ENCODE assay signal across 19 cellular contexts in genomic region chr9:126683698-126684044, GRCh38.
DNase-seq lines count a peak whose midpoint lies in the region; ATAC-seq, FAIRE-seq and TF ChIP-seq lines count a peak whose summit lies in the region.
"Had no signal": no experiment of that assay in that cellular context is flagged by ENCODE, and none has a peak within 500 bp of the region (broad histone marks: within the 10 kb centered on the region; RNA-seq: fewer than 3 reads in every experiment).

No MANE protein-coding gene starts in this region.

- dilution Hi-C loops in keratinocyte (cut with MboI; ENCODE audit: extremely low pct_ligation_motif_present, low sequenced_read_pairs): no loop called here

- H3K27ac ChIP-seq in astrocyte (ENCODE audit: low read depth, low read length): no peak overlapping the region
- no peak overlapping the region for H3K27ac ChIP-seq in keratinocyte (ENCODE audit: control insufficient read depth, insufficient read depth, low read length)
- no peak overlapping the region for H3K27ac ChIP-seq in smooth muscle cell (ENCODE audit: low read depth)

- no peaks in the 10 kb centered on the region for H3K9me3 Mint-ChIP-seq in activated naive CD8-positive, alpha-beta T cell (ENCODE audit: low read depth)
- no peaks in the 10 kb centered on the region for H3K9me3 Mint-ChIP-seq in activated naive CD8-positive, alpha-beta T cell treated with anti-CD3 and anti-CD28 coated beads, Interleukin-2, amount 50 U/mL, for 24 hours
- H3K9me3 Mint-ChIP-seq in astrocyte (ENCODE audit: unreplicated experiment): peaks cover 3% of the 10 kb centered on the region
- H3K9me3 Mint-ChIP-seq in activated CD4-positive, alpha-beta memory T cell treated with anti-CD3 and anti-CD28 coated beads for 36 hours: no peaks in the 10 kb centered on the region
- H3K9me3 Mint-ChIP-seq in T-helper 2 cell treated with Interferon-gamma antibody and Interleukin-4, amounts not matched to agents 5 μg/mL and 100 μg/mL, for 36 hours: no peaks in the 10 kb centered on the region

- peak overlapping the region; percentile 62 for H3K4me3 Mint-ChIP-seq in activated naive CD8-positive, alpha-beta T cell
- H3K4me3 Mint-ChIP-seq in activated naive CD8-positive, alpha-beta T cell treated with anti-CD3 and anti-CD28 coated beads, Interleukin-2, amount 50 U/mL, for 24 hours: no peak overlapping the region
- peak overlapping the region; percentile 12 for H3K4me3 Mint-ChIP-seq in astrocyte (ENCODE audit: unreplicated experiment)
- H3K4me3 Mint-ChIP-seq in activated CD4-positive, alpha-beta memory T cell treated with anti-CD3 and anti-CD28 coated beads for 36 hours: no peak overlapping the region
- H3K4me3 Mint-ChIP-seq in T-helper 2 cell treated with Interferon-gamma antibody and Interleukin-4, amounts not matched to agents 5 μg/mL and 100 μg/mL, for 36 hours: no peak overlapping the region

- H3K9ac ChIP-seq in astrocyte (ENCODE audit: low read length) (no peak overlapping the region), keratinocyte (ENCODE audit: control insufficient read depth, extremely low read depth, insufficient read depth, low read length) (no peak overlapping the region), smooth muscle cell (ENCODE audit: low read depth) (no peak overlapping the region)

- peaks cover 7% of the 10 kb centered on the region for H3K4me1 Mint-ChIP-seq in activated naive CD8-positive, alpha-beta T cell (ENCODE audit: low read depth)
- H3K4me1 Mint-ChIP-seq in activated naive CD8-positive, alpha-beta T cell treated with anti-CD3 and anti-CD28 coated beads, Interleukin-2, amount 50 U/mL, for 24 hours: peaks cover 15% of the 10 kb centered on the region
- H3K4me1 Mint-ChIP-seq in astrocyte (ENCODE audit: low read depth, unreplicated experiment): peaks cover 18% of the 10 kb centered on the region
- no peaks in the 10 kb centered on the region for H3K4me1 Mint-ChIP-seq in activated CD4-positive, alpha-beta memory T cell treated with anti-CD3 and anti-CD28 coated beads for 36 hours (ENCODE audit: low read depth)
- no peaks in the 10 kb centered on the region for H3K4me1 Mint-ChIP-seq in T-helper 2 cell treated with Interferon-gamma antibody and Interleukin-4, amounts not matched to agents 5 μg/mL and 100 μg/mL, for 36 hours (ENCODE audit: low read depth)

- no peak for FAIRE-seq in astrocyte (lab: Jason Lieb, UNC)
- FAIRE-seq in keratinocyte (lab: Jason Lieb, UNC): no peak
- FAIRE-seq: GM12878, GM18507 had no signal

- CTCF ChIA-PET in activated CD4-positive, alpha-beta memory T cell treated with anti-CD3 and anti-CD28 coated beads for 36 hours (lab: Charles Lee): no interaction called here

- H2AFZ ChIP-seq in astrocyte (ENCODE audit: low read depth, low read length): no peak overlapping the region
- H2AFZ ChIP-seq in keratinocyte (ENCODE audit: control insufficient read depth, low read length): no peak overlapping the region
- no peak overlapping the region for H2AFZ ChIP-seq in smooth muscle cell (ENCODE audit: low read depth)

- no peak for DNase-seq in activated naive CD8-positive, alpha-beta T cell treated with anti-CD3 and anti-CD28 coated beads, Interleukin-2, amount 50 U/mL, for 24 hours
- no peak for DNase-seq in astrocyte (ENCODE audit: low read depth)
- DNase-seq in keratinocyte (ENCODE audit: low read depth, low spot score): no peak
- DNase-seq in smooth muscle cell (lab: John Stamatoyannopoulos, UW; ENCODE audit: unreplicated experiment): no peak
- DNase-seq in activated CD4-positive, alpha-beta memory T cell treated with anti-CD3 and anti-CD28 coated beads for 36 hours: no peak
- no peak for DNase-seq in T-helper 2 cell treated with Interferon-gamma antibody and Interleukin-4, amounts not matched to agents 5 μg/mL and 100 μg/mL, for 36 hours (ENCODE audit: low spot score)
- DNase-seq: Calu3, DMS79, MV-4-11, NCI-H1417 treated with DMSO at 0.1 percent for 48 hours, NCI-H2081, NCI-H226, NCI-H526 treated with DMSO at 0.1 percent for 48 hours had no signal

- H3K4me3 ChIP-seq in astrocyte (ENCODE audit: insufficient read depth, low read depth, low read length) (no peak overlapping the region), keratinocyte (ENCODE audit: control insufficient read depth in 2 of 3, extremely low read depth in 1 of 3, insufficient read depth in 2 of 3, low read depth in 1 of 3, low read length in 3 of 3) (no peak overlapping the region), smooth muscle cell (no peak overlapping the region)
- H3K4me3 ChIP-seq: GM12878, HAP-1 had no signal

- no peaks in the 10 kb centered on the region for H3K36me3 Mint-ChIP-seq in activated naive CD8-positive, alpha-beta T cell
- H3K36me3 Mint-ChIP-seq in activated naive CD8-positive, alpha-beta T cell treated with anti-CD3 and anti-CD28 coated beads, Interleukin-2, amount 50 U/mL, for 24 hours (ENCODE audit: low read depth): no peaks in the 10 kb centered on the region
- peaks cover 4% of the 10 kb centered on the region for H3K36me3 Mint-ChIP-seq in astrocyte (ENCODE audit: low read depth, unreplicated experiment)
- H3K36me3 Mint-ChIP-seq in activated CD4-positive, alpha-beta memory T cell treated with anti-CD3 and anti-CD28 coated beads for 36 hours: no peaks in the 10 kb centered on the region
- H3K36me3 Mint-ChIP-seq in T-helper 2 cell treated with Interferon-gamma antibody and Interleukin-4, amounts not matched to agents 5 μg/mL and 100 μg/mL, for 36 hours (ENCODE audit: low read depth): no peaks in the 10 kb centered on the region

- peaks cover 50% of the 10 kb centered on the region for H3K27me3 Mint-ChIP-seq in activated naive CD8-positive, alpha-beta T cell
- peaks cover 76% of the 10 kb centered on the region for H3K27me3 Mint-ChIP-seq in activated naive CD8-positive, alpha-beta T cell treated with anti-CD3 and anti-CD28 coated beads, Interleukin-2, amount 50 U/mL, for 24 hours
- peaks cover 74% of the 10 kb centered on the region for H3K27me3 Mint-ChIP-seq in astrocyte (ENCODE audit: low read depth, unreplicated experiment)
- peaks cover 64% of the 10 kb centered on the region for H3K27me3 Mint-ChIP-seq in activated CD4-positive, alpha-beta memory T cell treated with anti-CD3 and anti-CD28 coated beads for 36 hours
- peaks cover 74% of the 10 kb centered on the region for H3K27me3 Mint-ChIP-seq in T-helper 2 cell treated with Interferon-gamma antibody and Interleukin-4, amounts not matched to agents 5 μg/mL and 100 μg/mL, for 36 hours (ENCODE audit: low read depth)

- no peak overlapping the region for H3K27ac Mint-ChIP-seq in activated naive CD8-positive, alpha-beta T cell
- H3K27ac Mint-ChIP-seq in activated naive CD8-positive, alpha-beta T cell treated with anti-CD3 and anti-CD28 coated beads, Interleukin-2, amount 50 U/mL, for 24 hours: no peak overlapping the region
- peak overlapping the region; percentile 14 for H3K27ac Mint-ChIP-seq in astrocyte (ENCODE audit: unreplicated experiment)
- no peak overlapping the region for H3K27ac Mint-ChIP-seq in activated CD4-positive, alpha-beta memory T cell treated with anti-CD3 and anti-CD28 coated beads for 36 hours
- H3K27ac Mint-ChIP-seq in T-helper 2 cell treated with Interferon-gamma antibody and Interleukin-4, amounts not matched to agents 5 μg/mL and 100 μg/mL, for 36 hours: no peak overlapping the region
- H3K27ac Mint-ChIP-seq: CD14-positive monocyte had no signal

- H4K20me1 ChIP-seq in astrocyte (ENCODE audit: insufficient read depth, low read length): peaks cover 4% of the 10 kb centered on the region
- H4K20me1 ChIP-seq in keratinocyte (ENCODE audit: control insufficient read depth, extremely low read depth, insufficient read depth, low read length): no peaks in the 10 kb centered on the region
- H4K20me1 ChIP-seq in smooth muscle cell (ENCODE audit: low read depth): no peaks in the 10 kb centered on the region

- POLR2A ChIA-PET in activated CD4-positive, alpha-beta memory T cell treated with anti-CD3 and anti-CD28 coated beads for 36 hours (lab: Charles Lee): no interaction called here

- WGBS in smooth muscle cell (ENCODE audit: low lambda C conversion rate): 64% methylated on average over 5 of the region's 5 CpGs

- no peak for ATAC-seq in activated naive CD8-positive, alpha-beta T cell treated with anti-CD3 and anti-CD28 coated beads, Interleukin-2, amount 50 U/mL, for 24 hours
- ATAC-seq in HG03439 (IDR thresholded peaks at IDR 0.05; ENCODE audit: unreplicated experiment): no peak
- ATAC-seq: GM12878 had no signal

- H3K36me3 ChIP-seq in astrocyte (ENCODE audit: insufficient read depth, low read length): no peaks in the 10 kb centered on the region
- no peaks in the 10 kb centered on the region for H3K36me3 ChIP-seq in keratinocyte (ENCODE audit: control insufficient read depth in 2 of 2, extremely low read depth in 1 of 2, insufficient read depth in 2 of 2, low read length in 2 of 2)
- no peaks in the 10 kb centered on the region for H3K36me3 ChIP-seq in smooth muscle cell (ENCODE audit: low read depth)
- H3K36me3 ChIP-seq: HAP-1 had no signal

- TF ChIP-seq CTCF in astrocyte (IDR thresholded peaks at IDR 0.05; ENCODE audit: insufficient read depth, low read depth, low read length): no peak
- TF ChIP-seq CTCF in keratinocyte (optimal IDR thresholded peaks at IDR 0.05 in 1 of 3, IDR thresholded peaks at IDR 0.05 in 1 of 3, conservative IDR thresholded peaks at IDR 0.05 in 1 of 3; ENCODE audit: extremely low read depth in 1 of 3, insufficient read depth in 2 of 3, low read length in 3 of 3): no peak
- TF ChIP-seq CTCF in smooth muscle cell (IDR thresholded peaks at IDR 0.05; ENCODE audit: borderline replicate concordance, insufficient read depth, poor library complexity, severe bottlenecking): no peak

- no peaks in the 10 kb centered on the region for H3F3A ChIP-seq in smooth muscle cell (ENCODE audit: low read depth)

- H3K9me3 ChIP-seq in astrocyte (ENCODE audit: insufficient read depth, low read depth, low read length) (no peaks in the 10 kb centered on the region), keratinocyte (ENCODE audit: control insufficient read depth, low read depth, low read length) (no peaks in the 10 kb centered on the region), smooth muscle cell (replicated peaks; ENCODE audit: low read depth) (no peaks in the 10 kb centered on the region)
- H3K9me3 ChIP-seq: HAP-1 had no signal

- no peaks in the 10 kb centered on the region for H3K9me1 ChIP-seq in keratinocyte (ENCODE audit: control insufficient read depth, extremely low read depth, insufficient read depth, low read length)

- peaks cover 4% of the 10 kb centered on the region for H3K4me1 ChIP-seq in astrocyte (ENCODE audit: insufficient read depth, low read length)
- H3K4me1 ChIP-seq in keratinocyte (ENCODE audit: control insufficient read depth, extremely low read depth, insufficient read depth, low read length): peaks cover 27% of the 10 kb centered on the region
- H3K4me1 ChIP-seq in smooth muscle cell (ENCODE audit: low read depth): no peaks in the 10 kb centered on the region
- H3K4me1 ChIP-seq: HAP-1 had no signal

- intact Hi-C loops in activated CD4-positive, alpha-beta memory T cell treated with anti-CD3 and anti-CD28 coated beads for 36 hours (cut with micrococcal nuclease): no loop called here

- H3K79me2 ChIP-seq in astrocyte (ENCODE audit: insufficient read depth, low read length) (no peaks in the 10 kb centered on the region), keratinocyte (ENCODE audit: control insufficient read depth, insufficient read depth, low read length) (no peaks in the 10 kb centered on the region), smooth muscle cell (ENCODE audit: low read depth) (no peaks in the 10 kb centered on the region)

- H3K4me2 ChIP-seq in astrocyte (ENCODE audit: low read length): peak overlapping the region; percentile 41
- H3K4me2 ChIP-seq in keratinocyte (ENCODE audit: control insufficient read depth, extremely low read depth, insufficient read depth, low read depth, low read length): peak overlapping the region; percentile 15
- peak overlapping the region; percentile 81 for H3K4me2 ChIP-seq in smooth muscle cell

- H3K27me3 ChIP-seq in astrocyte (ENCODE audit: insufficient read depth, low read length) (peaks cover 54% of the 10 kb centered on the region), keratinocyte (ENCODE audit: control insufficient read depth, extremely low read depth, insufficient read depth, low read length) (no peaks in the 10 kb centered on the region), smooth muscle cell (ENCODE audit: low read depth) (peaks cover 100% of the 10 kb centered on the region)

Comparison
In these comparisons a context has a peak if more than half of its experiments do, and no peak if none do; other contexts are left out.
1. H3K4me3 Mint-ChIP-seq: peak in activated naive CD8-positive, alpha-beta T cell (single experiment) and astrocyte (single experiment); none in activated naive CD8-positive, alpha-beta T cell treated with anti-CD3 and anti-CD28 coated beads, Interleukin-2, amount 50 U/mL, for 24 hours (single experiment), activated CD4-positive, alpha-beta memory T cell treated with anti-CD3 and anti-CD28 coated beads for 36 hours (single experiment) and T-helper 2 cell treated with Interferon-gamma antibody and Interleukin-4, amounts not matched to agents 5 μg/mL and 100 μg/mL, for 36 hours (single experiment).
2. H3K4me2 ChIP-seq: peak in every context shown above with its lines; median percentile 81 in smooth muscle cell; 41 in astrocyte; 15 in keratinocyte.